13 cellular contexts compared by ENCODE assay signal in the genomic region with DNA sequence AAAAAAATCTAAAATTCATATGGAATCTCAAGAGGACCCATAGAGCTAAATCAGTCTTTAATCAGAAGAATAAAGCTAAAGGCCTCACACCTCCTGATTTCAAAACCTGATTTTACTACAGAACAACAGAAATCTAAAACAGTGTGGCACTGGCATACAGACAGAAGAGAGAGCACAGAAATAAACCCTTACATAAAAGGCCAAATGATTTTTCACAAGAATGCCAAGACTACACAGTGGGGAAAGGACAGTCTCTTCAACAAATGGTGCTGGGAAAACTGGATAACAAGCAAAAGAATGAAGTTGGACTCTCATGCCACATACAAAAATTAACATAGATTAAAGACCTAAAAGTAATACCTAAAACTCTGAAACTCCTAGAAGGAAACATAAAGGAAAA.
"Had no signal": no experiment of that assay in that cellular context is flagged by ENCODE, and none has a peak within 500 bp of the region (broad histone marks: within the 10 kb centered on the region; RNA-seq: fewer than 3 reads in every experiment).

No MANE protein-coding gene starts in this region.

- ATAC-seq: stimulated activated naive CD8-positive, alpha-beta T cell treated with anti-CD3 and anti-CD28 coated beads, Interleukin-15, amount 100 ng/mL, for 72 hours had no signal

- H3K27me3 Mint-ChIP-seq: activated B cell treated with CpG ODN at 0.5 μM for 24 hours; activated CD4-positive, alpha-beta T cell treated with anti-CD3 and anti-CD28 coated beads, Interleukin-2, amount 10 ng/mL, durations not matched to agents 7 days and 5 days; dendritic cell treated with granulocyte-macrophage colony-stimulating factor and Interleukin-4, amounts not matched to agents 40 ng/mL and 50 ng/mL, for 4 days; stimulated activated naive CD8-positive, alpha-beta T cell treated with anti-CD3 and anti-CD28 coated beads, Interleukin-15, amount 100 ng/mL, for 72 hours had no signal

- DNase-seq: activated B cell treated with CpG ODN at 0.5 μM for 24 hours; activated CD4-positive, alpha-beta T cell treated with anti-CD3 and anti-CD28 coated beads, Interleukin-2, amount 10 ng/mL, durations not matched to agents 7 days and 5 days; activated gamma-delta T cell; endodermal cell; erythroblast; ovary; stimulated activated CD4-positive, alpha-beta T cell treated with anti-CD3 and anti-CD28 coated beads, Interleukin-4, amount 100 ng/mL, for 1 hour; stimulated activated CD8-positive, alpha-beta memory T cell treated with anti-CD3 and anti-CD28 coated beads, Interleukin-4, amount 100 ng/mL, for 48 hours; stimulated activated naive CD8-positive, alpha-beta T cell treated with anti-CD3 and anti-CD28 coated beads, Interleukin-15, amount 100 ng/mL, for 72 hours; testis had no signal

- H3K4me3 Mint-ChIP-seq: activated B cell treated with CpG ODN at 0.5 μM for 24 hours; activated CD4-positive, alpha-beta T cell treated with anti-CD3 and anti-CD28 coated beads, Interleukin-2, amount 10 ng/mL, durations not matched to agents 7 days and 5 days; dendritic cell treated with granulocyte-macrophage colony-stimulating factor and Interleukin-4, amounts not matched to agents 40 ng/mL and 50 ng/mL, for 4 days; endodermal cell; neural crest cell; T-helper 1 cell treated with Interleukin-12 subunit alpha and Interleukin-12 subunit beta and Interleukin-4 antibody, amounts not matched to agents 30 μg/mL and 1 μg/mL, for 36 hours had no signal

- H3K27ac Mint-ChIP-seq: activated B cell treated with CpG ODN at 0.5 μM for 24 hours; activated CD4-positive, alpha-beta T cell treated with anti-CD3 and anti-CD28 coated beads, Interleukin-2, amount 10 ng/mL, durations not matched to agents 7 days and 5 days; dendritic cell treated with granulocyte-macrophage colony-stimulating factor and Interleukin-4, amounts not matched to agents 40 ng/mL and 50 ng/mL, for 4 days; endodermal cell; stimulated activated naive CD8-positive, alpha-beta T cell treated with anti-CD3 and anti-CD28 coated beads, Interleukin-15, amount 100 ng/mL, for 72 hours; T-helper 1 cell treated with Interleukin-12 subunit alpha and Interleukin-12 subunit beta and Interleukin-4 antibody, amounts not matched to agents 30 μg/mL and 1 μg/mL, for 36 hours had no signal
